Comparison of ENCODE assay signal across 8 cellular contexts in the genomic region with DNA sequence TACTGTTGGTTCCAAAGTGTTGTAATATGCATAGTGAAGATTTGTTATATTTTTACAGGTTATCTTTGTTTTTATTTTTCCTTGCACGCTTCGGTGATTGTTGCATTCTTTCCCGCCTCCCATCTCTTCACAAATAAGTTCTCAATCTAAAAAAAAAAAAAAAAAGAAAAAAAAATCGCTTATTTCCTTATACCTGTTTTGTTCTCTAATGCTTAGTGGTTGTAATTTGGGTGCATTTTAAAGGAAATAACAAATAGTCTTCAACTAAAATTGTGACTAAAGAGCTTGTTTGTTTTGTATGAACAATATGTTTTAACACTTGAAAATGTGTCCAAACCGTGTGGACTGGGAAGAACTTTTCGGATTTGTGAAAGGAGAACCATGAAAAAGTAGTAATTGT. TPM values are rescaled to one million over a fixed set of nuclear protein-coding genes. Genes with fewer than 3 reads are reported as not detected.
DNase-seq lines count a peak whose midpoint lies in the region; ATAC-seq, FAIRE-seq and TF ChIP-seq lines count a peak whose summit lies in the region.

No MANE protein-coding gene starts in this region.

- H3K4me1 Mint-ChIP-seq in activated CD4-positive, alpha-beta T cell treated with anti-CD3 and anti-CD28 coated beads, Interleukin-2, amount 10 ng/mL, durations not matched to agents 7 days and 5 days, result peaks cover 52% of the 10 kb centered on the region
- H3K4me1 Mint-ChIP-seq in activated naive CD8-positive, alpha-beta T cell treated with anti-CD3 and anti-CD28 coated beads for 36 hours, result peaks cover 46% of the 10 kb centered on the region

- H3K27ac Mint-ChIP-seq in activated CD4-positive, alpha-beta T cell treated with anti-CD3 and anti-CD28 coated beads, Interleukin-2, amount 10 ng/mL, durations not matched to agents 7 days and 5 days, result peak overlapping the region; percentile 99
- peak overlapping the region; percentile 99 for H3K27ac Mint-ChIP-seq in activated naive CD8-positive, alpha-beta T cell treated with anti-CD3 and anti-CD28 coated beads for 36 hours

- H3K79me2 ChIP-seq in keratinocyte (ENCODE audit: control insufficient read depth, insufficient read depth, low read length), result peaks cover 60% of the 10 kb centered on the region

- POLR2A ChIA-PET in activated CD4-positive, alpha-beta T cell treated with anti-CD3 and anti-CD28 coated beads, Interleukin-2, amount 10 ng/mL, durations not matched to agents 7 days and 5 days (lab: Charles Lee), result no interaction called here

- 1 to 2% methylated on average over 6 of the region's 6 CpGs for WGBS in testis, 2 donors

- H3K9me3 ChIP-seq in keratinocyte (ENCODE audit: control insufficient read depth, low read depth, low read length), result no peaks in the 10 kb centered on the region
- no peaks in the 10 kb centered on the region for H3K9me3 ChIP-seq in testis

- H2AFZ ChIP-seq in keratinocyte (ENCODE audit: control insufficient read depth, low read length), result no peak overlapping the region

- intact Hi-C loops in testis (cut with DNase I; ENCODE audit: low total_unique reads), result no loop called here

- DNase-seq in activated CD4-positive, alpha-beta T cell treated with anti-CD3 and anti-CD28 coated beads, Interleukin-2, amount 10 ng/mL, durations not matched to agents 7 days and 5 days, result no peak
- DNase-seq in activated CD4-positive, alpha-beta T cell treated with anti-CD3 and anti-CD28 coated beads, Interleukin-2, amount 50 U/mL, for 48 hours, result no peak
- DNase-seq in activated naive CD8-positive, alpha-beta T cell treated with anti-CD3 and anti-CD28 coated beads for 36 hours, result no peak
- DNase-seq in keratinocyte (ENCODE audit: low read depth, low spot score) (no peak), testis (no peak), AG20443 (ENCODE audit: low spot score) (no peak)

- CTCF ChIA-PET in activated CD4-positive, alpha-beta T cell treated with anti-CD3 and anti-CD28 coated beads, Interleukin-2, amount 10 ng/mL, durations not matched to agents 7 days and 5 days (lab: Charles Lee), result interaction anchor here (1.8 kb wide), 1 partner anchor 16 kb away, joined by 5 read pairs; no protein-coding TSS in a partner anchor

- peak overlapping the region; percentile 96 to 98 (median 97) for H3K4me3 ChIP-seq in keratinocyte (ENCODE audit: control insufficient read depth in 2 of 3, extremely low read depth in 1 of 3, insufficient read depth in 2 of 3, low read depth in 1 of 3, low read length in 3 of 3)
- peak overlapping the region; percentile 86 to 90 for H3K4me3 ChIP-seq in testis

- no peaks in the 10 kb centered on the region for H3K9me1 ChIP-seq in keratinocyte (ENCODE audit: control insufficient read depth, extremely low read depth, insufficient read depth, low read length)

- H3K9me3 Mint-ChIP-seq in activated CD4-positive, alpha-beta T cell treated with anti-CD3 and anti-CD28 coated beads, Interleukin-2, amount 10 ng/mL, durations not matched to agents 7 days and 5 days, result no peaks in the 10 kb centered on the region
- H3K9me3 Mint-ChIP-seq in activated naive CD8-positive, alpha-beta T cell treated with anti-CD3 and anti-CD28 coated beads for 36 hours, result peaks cover 5% of the 10 kb centered on the region

- ATAC-seq in HG02678 (IDR thresholded peaks at IDR 0.05; ENCODE audit: unreplicated experiment), result no peak
- no peak for ATAC-seq in HG03175 (IDR thresholded peaks at IDR 0.05; ENCODE audit: unreplicated experiment)

- H3K36me3 ChIP-seq in keratinocyte (ENCODE audit: control insufficient read depth in 2 of 2, extremely low read depth in 1 of 2, insufficient read depth in 2 of 2, low read length in 2 of 2) (no peaks in the 10 kb centered on the region), testis (ENCODE audit: low read depth, missing control alignments) (no peaks in the 10 kb centered on the region)

- H4K20me1 ChIP-seq in keratinocyte (ENCODE audit: control insufficient read depth, extremely low read depth, insufficient read depth, low read length), result no peaks in the 10 kb centered on the region

- no peak for FAIRE-seq in keratinocyte (lab: Jason Lieb, UNC)

- H3K27ac ChIP-seq in keratinocyte (ENCODE audit: control insufficient read depth, insufficient read depth, low read length) (peak overlapping the region; percentile 97), testis (peak overlapping the region; percentile 97 to 100)

- H3K4me3 Mint-ChIP-seq in activated CD4-positive, alpha-beta T cell treated with anti-CD3 and anti-CD28 coated beads, Interleukin-2, amount 10 ng/mL, durations not matched to agents 7 days and 5 days, result peak overlapping the region; percentile 96
- H3K4me3 Mint-ChIP-seq in activated naive CD8-positive, alpha-beta T cell treated with anti-CD3 and anti-CD28 coated beads for 36 hours, result peak overlapping the region; percentile 92

- H3K27me3 ChIP-seq in keratinocyte (ENCODE audit: control insufficient read depth, extremely low read depth, insufficient read depth, low read length) (no peaks in the 10 kb centered on the region), testis (no peaks in the 10 kb centered on the region)

- H3K9ac ChIP-seq in keratinocyte (ENCODE audit: control insufficient read depth, extremely low read depth, insufficient read depth, low read length), result peak overlapping the region; percentile 90

- TF ChIP-seq CTCF in keratinocyte (optimal IDR thresholded peaks at IDR 0.05 in 1 of 3, IDR thresholded peaks at IDR 0.05 in 1 of 3, conservative IDR thresholded peaks at IDR 0.05 in 1 of 3; ENCODE audit: extremely low read depth in 1 of 3, insufficient read depth in 2 of 3, low read length in 3 of 3), result no peak
- TF ChIP-seq CTCF in testis (IDR thresholded peaks at IDR 0.05), result no peak

- peak overlapping the region; percentile 91 for H3K4me2 ChIP-seq in keratinocyte (ENCODE audit: control insufficient read depth, extremely low read depth, insufficient read depth, low read depth, low read length)

- dilution Hi-C loops in keratinocyte (cut with MboI; ENCODE audit: extremely low pct_ligation_motif_present, low sequenced_read_pairs), result no loop called here

- no peak for TF ChIP-seq POLR2A in testis (IDR thresholded peaks at IDR 0.05)

- no peaks in the 10 kb centered on the region for H3K27me3 Mint-ChIP-seq in activated CD4-positive, alpha-beta T cell treated with anti-CD3 and anti-CD28 coated beads, Interleukin-2, amount 10 ng/mL, durations not matched to agents 7 days and 5 days
- H3K27me3 Mint-ChIP-seq in activated naive CD8-positive, alpha-beta T cell treated with anti-CD3 and anti-CD28 coated beads for 36 hours, result no peaks in the 10 kb centered on the region

- H3K36me3 Mint-ChIP-seq in activated CD4-positive, alpha-beta T cell treated with anti-CD3 and anti-CD28 coated beads, Interleukin-2, amount 10 ng/mL, durations not matched to agents 7 days and 5 days (ENCODE audit: low read depth), result peaks cover 25% of the 10 kb centered on the region
- H3K36me3 Mint-ChIP-seq in activated naive CD8-positive, alpha-beta T cell treated with anti-CD3 and anti-CD28 coated beads for 36 hours, result peaks cover 32% of the 10 kb centered on the region

- H3K4me1 ChIP-seq in keratinocyte (ENCODE audit: control insufficient read depth, extremely low read depth, insufficient read depth, low read length) (peaks cover 27% of the 10 kb centered on the region), testis (peaks cover 17% of the 10 kb centered on the region)

RNA-seq across cellular contexts. Expression of gene CAND1, which starts 1.5 kb away (rescaled TPM):
- total RNA-seq in activated CD4-positive, alpha-beta T cell treated with anti-CD3 and anti-CD28 coated beads, Interleukin-2, amount 10 ng/mL, durations not matched to agents 7 days and 5 days, result 100 to 1,000 TPM; 143 to 159 TPM
- total RNA-seq in activated naive CD8-positive, alpha-beta T cell treated with anti-CD3 and anti-CD28 coated beads for 36 hours, result 100 to 1,000 TPM; 234 to 246 TPM
- polyA plus RNA-seq in keratinocyte, result 56.0 to 121 TPM (median 80.7 TPM) in 3 replicates
- polyA plus RNA-seq in keratinocyte (2011; ENCODE audit: low read depth), result 57.9 TPM
- 26.7 and 56.4 TPM in 2 replicates for polyA plus RNA-seq in keratinocyte (2011; cell fraction: cytosol; rRNA removed)
- polyA plus RNA-seq in keratinocyte (2011; cell fraction: nucleus; rRNA removed), result 63.0 and 86.8 TPM in 2 replicates
- polyA plus RNA-seq in keratinocyte (2012; ENCODE audit: low replicate concordance), result 49.1 and 66.4 TPM in 2 replicates
- 21.2 to 132 TPM (median 60.6 TPM) in 3 replicates for polyA minus RNA-seq in keratinocyte
- 62.3 TPM for polyA minus RNA-seq in keratinocyte (2011; cell fraction: cytosol; rRNA and poly(A)+ RNA removed)
- polyA minus RNA-seq in keratinocyte (2011; cell fraction: nucleus; rRNA and poly(A)+ RNA removed), result 48.9 and 141 TPM in 2 replicates
- 100 to 1,000 TPM; 125 to 131 TPM for total RNA-seq in testis
- 88.4 TPM for polyA plus RNA-seq in testis (ENCODE audit: insufficient read depth, low read depth, low replicate concordance)
